In the genomic region with DNA sequence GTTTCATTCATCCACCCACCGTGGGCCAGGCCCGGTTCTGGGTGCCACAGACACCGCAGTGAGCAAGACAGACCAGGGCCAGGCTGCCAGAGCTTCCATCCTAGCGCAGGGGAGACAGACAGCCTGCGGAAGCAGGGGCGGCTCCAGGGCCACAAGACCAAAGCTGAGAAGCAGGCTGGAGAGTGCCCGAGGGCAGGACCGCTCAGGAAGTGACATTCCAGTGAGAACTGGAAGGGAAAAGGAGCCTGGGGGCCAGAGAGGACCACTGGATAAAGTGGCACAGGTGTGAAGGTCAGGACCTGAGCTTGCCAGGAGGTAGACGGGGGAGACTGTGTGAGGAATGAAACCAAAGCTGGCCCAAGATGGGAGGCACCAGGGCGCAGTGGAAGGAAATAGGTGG, we compare ENCODE assay signal across 21 cellular contexts. TPM values are rescaled to one million over a fixed set of nuclear protein-coding genes. Genes with fewer than 3 reads are reported as not detected.
DNase-seq lines count a peak whose midpoint lies in the region; FAIRE-seq and TF ChIP-seq lines count a peak whose summit lies in the region.
"Had no signal": no experiment of that assay in that cellular context is flagged by ENCODE, and none has a peak within 500 bp of the region (broad histone marks: within the 10 kb centered on the region; RNA-seq: fewer than 3 reads in every experiment).

No MANE protein-coding gene starts in this region.

- H3K4me1 ChIP-seq in Peyer's patch (peaks cover 0 to 51% (median 2%) of the 10 kb centered on the region in 4 donors), endodermal cell (ENCODE audit: control insufficient read depth, insufficient read depth, low read length) (no peaks in the 10 kb centered on the region), small intestine (ENCODE audit: control insufficient read depth in 2 of 2, insufficient read depth in 1 of 2, low read depth in 1 of 2, low read length in 1 of 2) (peaks cover 0 to 6% of the 10 kb centered on the region in 2 donors)

- H3K4me3 ChIP-seq in Peyer's patch, result no peak overlapping the region
- H3K4me3 ChIP-seq in endodermal cell (ENCODE audit: low read length), result no peak overlapping the region
- no peak overlapping the region for H3K4me3 ChIP-seq in small intestine (ENCODE audit: low read depth in 1 of 2, low read length in 2 of 2)
- H3K4me3 ChIP-seq: GM12878, MG63 had no signal

- peaks cover 54% of the 10 kb centered on the region for H3K4me1 Mint-ChIP-seq in activated naive CD4-positive, alpha-beta T cell treated with anti-CD3 and anti-CD28 coated beads, Interleukin-2, amount 10 ng/mL, durations not matched to agents 7 days and 5 days
- no peaks in the 10 kb centered on the region for H3K4me1 Mint-ChIP-seq in endodermal cell

- no peaks in the 10 kb centered on the region for H3K9me3 Mint-ChIP-seq in activated naive CD4-positive, alpha-beta T cell treated with anti-CD3 and anti-CD28 coated beads, Interleukin-2, amount 10 ng/mL, durations not matched to agents 7 days and 5 days
- H3K9me3 Mint-ChIP-seq in endodermal cell, result no peaks in the 10 kb centered on the region
- H3K9me3 Mint-ChIP-seq: CD14-positive monocyte had no signal

- TF ChIP-seq POLR2A in Peyer's patch (IDR thresholded peaks at IDR 0.05), result no peak

- no peak overlapping the region for H3K4me3 Mint-ChIP-seq in activated naive CD4-positive, alpha-beta T cell treated with anti-CD3 and anti-CD28 coated beads, Interleukin-2, amount 10 ng/mL, durations not matched to agents 7 days and 5 days
- no peak overlapping the region for H3K4me3 Mint-ChIP-seq in endodermal cell
- H3K4me3 Mint-ChIP-seq: CD14-positive monocyte had no signal

- 86 to 89% methylated on average over 7 to 10 of the region's 10 CpGs for WGBS in endodermal cell (ENCODE audit: insufficient coverage in 1 of 2, insufficient read length in 1 of 2), 2 experiments
- WGBS in small intestine, 3 donors, result 70 to 82% (median 75%) methylated on average over 10 of the region's 10 CpGs

- CTCF ChIA-PET in activated naive CD4-positive, alpha-beta T cell treated with anti-CD3 and anti-CD28 coated beads, Interleukin-2, amount 10 ng/mL, durations not matched to agents 7 days and 5 days (lab: Charles Lee), result no interaction called here

- H3K27ac ChIP-seq in Peyer's patch, result peak overlapping the region in 3 of 4 donors; percentile 67 to 81 (median 81)
- H3K27ac ChIP-seq in endodermal cell (ENCODE audit: low read depth, low read length), result no peak overlapping the region
- peak overlapping the region; percentile 52 to 73 for H3K27ac ChIP-seq in small intestine (ENCODE audit: low read depth in 1 of 2, low read length in 1 of 2)
- H3K27ac ChIP-seq: HL-60, KMS-11 had no signal

- H3K36me3 ChIP-seq in Peyer's patch (no peaks in the 10 kb centered on the region), endodermal cell (ENCODE audit: control insufficient read depth, insufficient read depth, low read length) (no peaks in the 10 kb centered on the region), small intestine (ENCODE audit: control insufficient read depth in 2 of 2, insufficient read depth in 2 of 2, low read length in 2 of 2) (no peaks in the 10 kb centered on the region)
- H3K36me3 ChIP-seq: MG63 had no signal

- no peak for FAIRE-seq in small intestine (lab: Jason Lieb, UNC)
- FAIRE-seq: GM12878, GM18507, GM19239 had no signal

- H3K9ac ChIP-seq in endodermal cell (ENCODE audit: extremely low read depth, low read length, poor library complexity, severe bottlenecking), result no peak overlapping the region
- H3K9ac ChIP-seq: KMS-11 had no signal

- H3K27ac Mint-ChIP-seq in activated naive CD4-positive, alpha-beta T cell treated with anti-CD3 and anti-CD28 coated beads, Interleukin-2, amount 10 ng/mL, durations not matched to agents 7 days and 5 days, result no peak overlapping the region
- H3K27ac Mint-ChIP-seq in endodermal cell, result peak overlapping the region; percentile 40

- peaks cover 59% of the 10 kb centered on the region for H3K27me3 Mint-ChIP-seq in activated naive CD4-positive, alpha-beta T cell treated with anti-CD3 and anti-CD28 coated beads, Interleukin-2, amount 10 ng/mL, durations not matched to agents 7 days and 5 days
- H3K27me3 Mint-ChIP-seq in endodermal cell (ENCODE audit: insufficient read depth), result no peaks in the 10 kb centered on the region

- no peaks in the 10 kb centered on the region for H3K9me3 ChIP-seq in Peyer's patch
- no peaks in the 10 kb centered on the region for H3K9me3 ChIP-seq in endodermal cell (ENCODE audit: control insufficient read depth, low read length)
- no peaks in the 10 kb centered on the region for H3K9me3 ChIP-seq in small intestine (ENCODE audit: control insufficient read depth, low read depth)
- H3K9me3 ChIP-seq: Caco-2, MG63 had no signal

- peak; percentile 10 for DNase-seq in activated naive CD4-positive, alpha-beta T cell treated with Interleukin-2 at 50 U/mL for 16 hours
- DNase-seq in activated naive CD4-positive, alpha-beta T cell treated with anti-CD3 and anti-CD28 coated beads, Interleukin-2, amount 10 ng/mL, durations not matched to agents 7 days and 5 days, result no peak
- DNase-seq in Peyer's patch (no peak), endodermal cell (no peak), small intestine (no peak), KG1 (lab: John Stamatoyannopoulos, UW) (no peak), pons (ENCODE audit: low spot score) (no peak)
- no peak for DNase-seq in effector CD4-positive, alpha-beta T cell
- DNase-seq: DMS53, MG63, NCI-H1105, NCI-H187, PC-3, Right ventricle myocardium superior had no signal

- no peaks in the 10 kb centered on the region for H3K27me3 ChIP-seq in Peyer's patch
- no peaks in the 10 kb centered on the region for H3K27me3 ChIP-seq in endodermal cell (ENCODE audit: control insufficient read depth, insufficient read depth, low read length, poor library complexity, severe bottlenecking)
- H3K27me3 ChIP-seq in small intestine (ENCODE audit: control insufficient read depth in 2 of 2, insufficient read depth in 2 of 2, low read length in 2 of 2), result no peaks in the 10 kb centered on the region
- H3K27me3 ChIP-seq: MG63 had no signal

- no peaks in the 10 kb centered on the region for H3K36me3 Mint-ChIP-seq in activated naive CD4-positive, alpha-beta T cell treated with anti-CD3 and anti-CD28 coated beads, Interleukin-2, amount 10 ng/mL, durations not matched to agents 7 days and 5 days
- H3K36me3 Mint-ChIP-seq in endodermal cell (ENCODE audit: low read depth), result no peaks in the 10 kb centered on the region

- TF ChIP-seq CTCF in Peyer's patch (IDR thresholded peaks at IDR 0.05), result no peak
- no peak for TF ChIP-seq CTCF in endodermal cell (conservative IDR thresholded peaks at IDR 0.05)

RNA-seq across cellular contexts. Expression of gene EFHD2, which starts 59.5 kb away (rescaled TPM):
- total RNA-seq in Peyer's patch (100 to 1,000 TPM in 3 of 4 donors, 10 to 100 TPM in 1; 84.2 to 236 (median 196) TPM), endodermal cell (10 to 100 TPM; 36.7 to 47.6 TPM)
- polyA plus RNA-seq in endodermal cell (2013, experiment 1 of 2), result 20.3 TPM
- polyA plus RNA-seq in endodermal cell (2013, experiment 2 of 2), result 20.0 TPM
- 100 to 1,000 TPM; 147 to 149 (median 149) TPM for polyA plus RNA-seq in small intestine
